In genomic region chr1:54167422-54168139, GRCh38 we compare ENCODE assay signal across 17 cellular contexts. TPM values are rescaled to one million over a fixed set of nuclear protein-coding genes. Genes with fewer than 3 reads are reported as not detected.
DNase-seq lines count a peak whose midpoint lies in the region; ATAC-seq, FAIRE-seq and TF ChIP-seq lines count a peak whose summit lies in the region.
"Had no signal": no experiment of that assay in that cellular context is flagged by ENCODE, and none has a peak within 500 bp of the region (broad histone marks: within the 10 kb centered on the region; RNA-seq: fewer than 3 reads in every experiment).

No MANE protein-coding gene starts in this region.

- H3K9me3 ChIP-seq in astrocyte (ENCODE audit: insufficient read depth, low read depth, low read length) = no peaks in the 10 kb centered on the region
- H3K9me3 ChIP-seq: tibial artery had no signal

- no peaks in the 10 kb centered on the region for H3K79me2 ChIP-seq in astrocyte (ENCODE audit: insufficient read depth, low read length)

- H3K4me2 ChIP-seq in astrocyte (ENCODE audit: low read length) = no peak overlapping the region

- no peak for TF ChIP-seq CTCF in astrocyte (IDR thresholded peaks at IDR 0.05; ENCODE audit: insufficient read depth, low read depth, low read length)

- no peak overlapping the region for H3K4me3 Mint-ChIP-seq in astrocyte (ENCODE audit: unreplicated experiment)
- H3K4me3 Mint-ChIP-seq: activated T-cell treated with anti-CD3 and anti-CD28 coated beads, Interleukin-2, amount 50 U/mL, for 24 hours; B cell had no signal

- peaks cover 2% of the 10 kb centered on the region for H3K4me1 ChIP-seq in astrocyte (ENCODE audit: insufficient read depth, low read length)
- H3K4me1 ChIP-seq: tibial artery had no signal

- no peak overlapping the region for H3K27ac ChIP-seq in astrocyte (ENCODE audit: low read depth, low read length)
- H3K27ac ChIP-seq: tibial artery had no signal

- H3K4me1 Mint-ChIP-seq in astrocyte (ENCODE audit: low read depth, unreplicated experiment) = peaks cover 8% of the 10 kb centered on the region
- H3K4me1 Mint-ChIP-seq: B cell had no signal

- H3K27ac Mint-ChIP-seq in astrocyte (ENCODE audit: unreplicated experiment) = peak overlapping the region; percentile 48
- H3K27ac Mint-ChIP-seq: activated T-cell treated with anti-CD3 and anti-CD28 coated beads, Interleukin-2, amount 50 U/mL, for 24 hours; B cell had no signal

- no peaks in the 10 kb centered on the region for H3K9me3 Mint-ChIP-seq in astrocyte (ENCODE audit: unreplicated experiment)
- H3K9me3 Mint-ChIP-seq: activated T-cell treated with anti-CD3 and anti-CD28 coated beads, Interleukin-2, amount 50 U/mL, for 24 hours had no signal

- peaks cover 7% of the 10 kb centered on the region for H3K27me3 Mint-ChIP-seq in astrocyte (ENCODE audit: low read depth, unreplicated experiment)
- H3K27me3 Mint-ChIP-seq: activated T-cell treated with anti-CD3 and anti-CD28 coated beads, Interleukin-2, amount 50 U/mL, for 24 hours; B cell had no signal

- no peaks in the 10 kb centered on the region for H3K36me3 Mint-ChIP-seq in astrocyte (ENCODE audit: low read depth, unreplicated experiment)

- no peak overlapping the region for H2AFZ ChIP-seq in astrocyte (ENCODE audit: low read depth, low read length)

- DNase-seq in AG08395 (ENCODE audit: low spot score) (peak; percentile 60), HPDE6-E6E7 (ENCODE audit: extremely low spot score) (peak; percentile 97), astrocyte (ENCODE audit: low read depth) (peak; percentile 39), glomerular visceral epithelial cell (ENCODE audit: extremely low spot score) (peak; percentile 63), foreskin melanocyte (no peak)
- no peak for DNase-seq in activated CD4-positive, alpha-beta T cell treated with anti-CD3 and anti-CD28 coated beads for 1 hour
- DNase-seq: activated T-cell treated with anti-CD3 and anti-CD28 coated beads, Interleukin-2, amount 50 U/mL, for 24 hours; DMS153; left cardiac atrium; NCI-H1105 treated with DMSO at 0.1 percent for 48 hours; stimulated activated CD4-positive, alpha-beta T cell treated with anti-CD3 and anti-CD28 coated beads, Interleukin-1b, Interleukin-23, amount 100 ng/mL, for 48 hours; tibial artery had no signal

- no peaks in the 10 kb centered on the region for H3K27me3 ChIP-seq in astrocyte (ENCODE audit: insufficient read depth, low read length)
- H3K27me3 ChIP-seq: dorsolateral prefrontal cortex, tibial artery had no signal

- no peak overlapping the region for H3K9ac ChIP-seq in astrocyte (ENCODE audit: low read length)

- no peak for ATAC-seq in GM19463 (IDR thresholded peaks at IDR 0.05; ENCODE audit: unreplicated experiment)
- no peak for ATAC-seq in GM21576 (IDR thresholded peaks at IDR 0.05; ENCODE audit: unreplicated experiment)
- ATAC-seq: left cardiac atrium had no signal

- H4K20me1 ChIP-seq in astrocyte (ENCODE audit: insufficient read depth, low read length) = no peaks in the 10 kb centered on the region

- no peak overlapping the region for H3K4me3 ChIP-seq in astrocyte (ENCODE audit: insufficient read depth, low read depth, low read length)
- H3K4me3 ChIP-seq: dorsolateral prefrontal cortex, tibial artery had no signal

- FAIRE-seq in astrocyte (lab: Jason Lieb, UNC) = no peak

- H3K36me3 ChIP-seq in astrocyte (ENCODE audit: insufficient read depth, low read length) = no peaks in the 10 kb centered on the region
- H3K36me3 ChIP-seq: tibial artery had no signal

RNA-seq across cellular contexts. Expression of gene CDCP2, which starts 14.8 kb away (rescaled TPM):
- not detected in 2 replicates for total RNA-seq in astrocyte
- total RNA-seq: B cell, left cardiac atrium, pulmonary artery endothelial cell had no signal

RNA-seq across cellular contexts. Expression of gene CYB5RL, which starts 32.2 kb away (rescaled TPM):
- total RNA-seq in astrocyte = 3.9 TPM in 2 replicates

RNA-seq across cellular contexts. Expression of gene MRPL37, which starts 32.4 kb away (rescaled TPM):
- 80.0 and 81.4 TPM in 2 replicates for total RNA-seq in astrocyte

Comparison
In these comparisons a context has a peak if more than half of its experiments do, and no peak if none do; other contexts are left out.
1. DNase-seq: peak in AG08395 (single experiment), HPDE6-E6E7 (single experiment), astrocyte (single experiment) and glomerular visceral epithelial cell (single experiment); none in foreskin melanocyte (single experiment) and activated CD4-positive, alpha-beta T cell treated with anti-CD3 and anti-CD28 coated beads for 1 hour (single experiment).